31 cellular contexts compared by ENCODE assay signal in genomic region chr18:14939141-14939540, GRCh38.
"Had no signal": no experiment of that assay in that cellular context is flagged by ENCODE, and none has a peak within 500 bp of the region (broad histone marks: within the 10 kb centered on the region; RNA-seq: fewer than 3 reads in every experiment).

No MANE protein-coding gene starts in this region.

- H3K4me1 ChIP-seq: heart right ventricle, left lung, neural progenitor cell, pancreas, right lobe of liver, upper lobe of right lung, uterus had no signal

- H3K4me3 ChIP-seq: heart right ventricle, hepatocyte, left lung, lung, neural progenitor cell, pancreas, prostate gland, right lobe of liver, smooth muscle cell, transverse colon, upper lobe of right lung, uterus had no signal

- H3K27me3 ChIP-seq: hepatocyte, left lung, neural progenitor cell, neutrophil, pancreas, right lobe of liver, transverse colon, upper lobe of right lung, uterus had no signal

- FAIRE-seq: pancreas had no signal

- ATAC-seq: left cardiac atrium; left lung; natural killer cell; pancreas; right lobe of liver; stimulated activated memory B cell treated with anti-CD40 and anti-IgM and Interleukin-4, amounts not matched to agents 10 μg/mL and 1 μg/mL and 100 μg/mL, for 72 hours; stimulated activated naive CD8-positive, alpha-beta T cell treated with anti-CD3 and anti-CD28 coated beads, Interleukin-15, amount 100 ng/mL, for 72 hours; upper lobe of right lung had no signal

- H3K9me3 ChIP-seq: heart right ventricle, left lung, neutrophil, pancreas, prostate gland, right lobe of liver, transverse colon, upper lobe of right lung, uterus had no signal

- H3K4me2 ChIP-seq: hepatocyte, neural progenitor cell, smooth muscle cell had no signal

- H3K79me2 ChIP-seq: hepatocyte had no signal

- H2AFZ ChIP-seq: hepatocyte, neural progenitor cell had no signal

- H3K27ac ChIP-seq: heart right ventricle, hepatocyte, left lung, neural progenitor cell, neutrophil, pancreas, prostate gland, right lobe of liver, transverse colon, upper lobe of right lung, uterus had no signal

- H3K36me3 ChIP-seq: heart right ventricle, left lung, neural progenitor cell, neutrophil, pancreas, prostate gland, right lobe of liver, transverse colon, upper lobe of right lung, uterus had no signal

- DNase-seq: heart right ventricle; islet precursor cell; kidney glomerular epithelial cell; left cardiac atrium; left lung; mesendoderm; naive B cell; natural killer cell; nephron progenitor cell; occipital lobe; pancreas; posterior cingulate gyrus; retina; right lobe of liver; stimulated activated CD4-positive, alpha-beta T cell treated with anti-CD3 and anti-CD28 coated beads, Interleukin-1b, Interleukin-23, amount 100 ng/mL, for 48 hours; stimulated activated CD4-positive, alpha-beta T cell treated with anti-CD3 and anti-CD28 coated beads, Interleukin-2, amount 100 ng/mL, for 48 hours; stimulated activated CD4-positive, alpha-beta T cell treated with anti-CD3 and anti-CD28 coated beads, Interleukin-4, amount 100 ng/mL, for 4 hours; stimulated activated CD8-positive, alpha-beta memory T cell treated with anti-CD3 and anti-CD28 coated beads, Interleukin-4, amount 100 ng/mL, for 48 hours; stimulated activated naive CD4-positive, alpha-beta T cell treated with Interleukin-2 at 50 U/mL for 16 hours; stimulated activated naive CD8-positive, alpha-beta T cell treated with anti-CD3 and anti-CD28 coated beads, Interleukin-15, amount 100 ng/mL, for 72 hours; substantia nigra; transverse colon; upper lobe of right lung; uterus had no signal
